Comparison of ENCODE assay signal across 9 cellular contexts in genomic region chr9:98263482-98264357, GRCh38. TPM values are rescaled to one million over a fixed set of nuclear protein-coding genes. Genes with fewer than 3 reads are reported as not detected.
DNase-seq lines count a peak whose midpoint lies in the region; ATAC-seq and TF ChIP-seq lines count a peak whose summit lies in the region.
"Had no signal": no experiment of that assay in that cellular context is flagged by ENCODE, and none has a peak within 500 bp of the region (broad histone marks: within the 10 kb centered on the region; RNA-seq: fewer than 3 reads in every experiment).

No MANE protein-coding gene starts in this region.

- ATAC-seq in HG02588 (IDR thresholded peaks at IDR 0.05; ENCODE audit: unreplicated experiment) (peak; percentile 82), right cardiac atrium (peak; percentile 93 to 94), sciatic nerve (peak; percentile 94), GM18505 (IDR thresholded peaks at IDR 0.05; ENCODE audit: unreplicated experiment) (no peak)

- DNase-seq in ELF-1 (ENCODE audit: low read depth, low spot score), result peak; percentile 82
- peak; percentile 47 for DNase-seq in NCI-H1436 treated with DMSO at 0.1 percent for 48 hours (lab: John Stamatoyannopoulos, UW)
- DNase-seq in T-helper 2 cell, result peak; percentile 43 to 86 (median 73)
- peak; percentile 66 for DNase-seq in amniotic stem cell (lab: John Stamatoyannopoulos, UW)
- DNase-seq in right cardiac atrium, result peak; percentile 78 to 90 (median 88)
- peak; percentile 91 for DNase-seq in sciatic nerve (ENCODE audit: low spot score)

- no peak for TF ChIP-seq POLR2A in GM18505 (IDR thresholded peaks at IDR 0.05; ENCODE audit: borderline replicate concordance, extremely low read depth, insufficient read depth, insufficient read length)

- no peaks in the 10 kb centered on the region for H3K27me3 ChIP-seq in right cardiac atrium (ENCODE audit: control insufficient read depth, insufficient read depth)

- H3K9me3 ChIP-seq in right cardiac atrium (ENCODE audit: control insufficient read depth, low read length), result no peaks in the 10 kb centered on the region

- intact Hi-C loops in right cardiac atrium (cut with DNase I), result loop anchor here in 2 of 4 donors (5.0 to 10.0 kb wide), 5 partner anchors 56 to 341 kb away; partner anchors contain the start of gene TRMO (in 1 of the 2)
- intact Hi-C loops in sciatic nerve (cut with DNase I), result no loop called here

- no peak overlapping the region for H3K27ac ChIP-seq in right cardiac atrium (ENCODE audit: low read length)
- H3K27ac ChIP-seq: epithelial cell of prostate had no signal

- 27% methylated on average over 8 of the region's 8 CpGs for WGBS in right cardiac atrium

- H3K4me3 ChIP-seq in right cardiac atrium (ENCODE audit: low read length), result no peak overlapping the region

- H3K4me1 ChIP-seq in right cardiac atrium (ENCODE audit: control insufficient read depth, insufficient read depth, low read length), result no peaks in the 10 kb centered on the region

RNA-seq across cellular contexts. Expression of gene TBC1D2, which starts 8.3 kb away (rescaled TPM):
- total RNA-seq in right cardiac atrium (1 to 10 TPM; 2.5 to 3.5 (median 3.2) TPM), sciatic nerve (16.3 TPM)
- 1.6 TPM for polyA plus RNA-seq in right cardiac atrium
